In genomic region chr19:4035582-4035981, GRCh38 we compare ENCODE assay signal across 1 cellular context.
TF ChIP-seq lines count a peak whose summit lies in the region.

No MANE protein-coding gene starts in this region.

TF ChIP-seq in H1, 55 proteins besides CTCF, POLR2A, EP300 and RAD21:
- TF ChIP-seq EZH2 (IDR thresholded peaks at IDR 0.05; ENCODE audit: low read depth, low read length, severe bottlenecking), result no peak
- TF ChIP-seq SIX5 (IDR thresholded peaks at IDR 0.05; ENCODE audit: low read depth, low read length), result no peak
- no peak for TF ChIP-seq ATF3 (IDR thresholded peaks at IDR 0.05; ENCODE audit: insufficient read depth, low read depth, low read length)
- TF ChIP-seq TEAD4 (IDR thresholded peaks at IDR 0.05; ENCODE audit: low read depth, low read length), result no peak
- no peak for TF ChIP-seq SUZ12 (IDR thresholded peaks at IDR 0.05; ENCODE audit: low read length)
- TF ChIP-seq SAP30 (IDR thresholded peaks at IDR 0.05; ENCODE audit: insufficient read depth, insufficient replicate concordance, low read length), result no peak
- TF ChIP-seq POLR2AphosphoS5 (IDR thresholded peaks at IDR 0.05; ENCODE audit: low read depth, low read length), result no peak; the same call in 1 of the 2 replicates
- TF ChIP-seq ATF2 (IDR thresholded peaks at IDR 0.05; ENCODE audit: low read length), result no peak
